9 cellular contexts compared by ENCODE assay signal in the genomic region with DNA sequence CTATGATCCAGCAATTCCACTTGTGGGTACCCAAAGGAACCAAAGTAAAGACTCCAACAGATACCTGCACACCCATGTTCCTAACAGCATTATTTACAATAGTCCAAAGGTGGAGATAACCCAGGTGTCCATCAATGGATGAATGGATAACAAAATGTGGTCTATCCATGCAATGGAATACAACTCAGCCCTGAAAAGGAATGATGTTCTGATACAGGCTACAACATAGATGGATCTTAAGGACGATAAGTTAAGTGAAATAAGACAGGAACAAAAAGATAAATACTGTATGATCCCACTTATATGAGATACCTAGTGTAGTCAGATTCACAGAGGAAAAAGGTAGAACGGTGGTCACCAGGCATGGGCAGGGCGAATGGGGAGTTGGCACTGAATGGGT.
"Had no signal": no experiment of that assay in that cellular context is flagged by ENCODE, and none has a peak within 500 bp of the region (broad histone marks: within the 10 kb centered on the region; RNA-seq: fewer than 3 reads in every experiment).

No MANE protein-coding gene starts in this region.

- H3K4me3 Mint-ChIP-seq: GM23338, HFFc6, IgD-negative memory B cell had no signal

- H3K4me1 Mint-ChIP-seq: GM23338, IgD-negative memory B cell had no signal

- ATAC-seq: GM23338, HCT116, HepG2 had no signal

- H3K4me1 ChIP-seq: HAP-1 had no signal

- H3K27ac Mint-ChIP-seq: GM23338, HFFc6, IgD-negative memory B cell had no signal

- H3K4me3 ChIP-seq: GM23338, HAP-1 had no signal

- H3K9me3 Mint-ChIP-seq: HFFc6 had no signal

- DNase-seq: H7, HFFc6, KG1 had no signal

- H3K4me2 ChIP-seq: GM23338 had no signal

- H3K9me3 ChIP-seq: HAP-1 had no signal

- H2AFZ ChIP-seq: GM23338 had no signal

- H3K27ac ChIP-seq: HL-60 had no signal

- FAIRE-seq: HepG2 had no signal
